Comparison of ENCODE assay signal across 8 cellular contexts in the genomic region with DNA sequence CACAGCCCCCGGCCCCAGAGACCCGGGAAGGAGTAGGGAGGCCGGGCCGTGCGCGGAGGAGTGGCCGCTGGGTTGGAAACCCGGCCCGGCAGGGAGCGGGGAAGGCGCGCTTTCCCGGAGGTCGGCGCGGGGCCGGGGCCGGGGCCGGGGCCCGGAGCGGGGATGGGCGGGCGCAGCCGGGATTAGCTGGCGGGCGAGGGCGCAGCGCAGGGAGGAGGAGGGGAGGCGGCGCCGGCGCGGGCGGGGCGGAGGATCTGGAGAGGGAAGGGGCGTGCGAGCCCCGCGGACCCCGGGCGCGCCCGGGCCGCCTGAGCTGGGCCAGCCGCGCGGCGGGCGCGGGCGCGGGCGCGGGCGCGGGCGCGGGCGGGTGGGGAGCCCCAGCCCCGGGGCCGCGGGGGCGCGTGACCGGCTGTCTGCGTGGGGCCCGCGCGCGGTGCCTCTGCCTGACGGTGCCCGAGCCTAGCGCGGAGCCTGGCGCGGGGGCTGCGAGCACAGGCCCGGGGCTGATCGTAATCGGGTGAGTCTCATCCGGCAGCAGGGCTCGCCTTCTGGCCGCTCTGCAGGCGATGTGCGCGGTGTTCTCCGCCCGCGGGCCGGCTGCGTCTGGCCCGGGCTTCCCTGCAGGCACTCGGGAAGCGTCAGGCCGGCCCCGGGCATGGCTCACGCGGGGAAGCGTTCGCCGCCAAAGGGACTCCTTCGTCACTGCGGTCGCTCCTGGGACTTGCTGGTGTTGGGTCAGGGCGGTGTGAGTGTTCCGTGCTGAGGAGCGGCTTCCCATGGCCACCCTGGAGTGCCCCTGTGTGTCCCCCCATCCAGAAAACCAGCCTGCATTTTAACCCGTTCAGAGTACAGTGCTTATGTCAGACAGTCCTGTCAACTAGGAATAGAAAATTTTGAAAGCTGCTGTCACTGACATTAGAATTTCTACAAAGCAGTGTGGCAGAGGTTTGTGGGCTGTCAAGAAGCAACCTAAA. TPM values are rescaled to one million over a fixed set of nuclear protein-coding genes. Genes with fewer than 3 reads are reported as not detected.
DNase-seq lines count a peak whose midpoint lies in the region; ATAC-seq and TF ChIP-seq lines count a peak whose summit lies in the region.

No MANE protein-coding gene starts in this region.

- TF ChIP-seq EP300 in Ishikawa (IDR thresholded peaks at IDR 0.05; ENCODE audit: borderline replicate concordance): no peak

- H3K36me3 Mint-ChIP-seq in activated naive CD8-positive, alpha-beta T cell treated with anti-CD3 and anti-CD28 coated beads, Interleukin-2, amount 50 U/mL, for 24 hours (ENCODE audit: low read depth): no peaks in the 10 kb centered on the region
- no peaks in the 10 kb centered on the region for H3K36me3 Mint-ChIP-seq in osteocyte (ENCODE audit: unreplicated experiment)

- H3K27ac ChIP-seq in heart left ventricle: peak overlapping the region; percentile 37 to 86 (median 77)

- H3K27me3 Mint-ChIP-seq in activated naive CD8-positive, alpha-beta T cell treated with anti-CD3 and anti-CD28 coated beads, Interleukin-2, amount 50 U/mL, for 24 hours: peaks cover 40% of the 10 kb centered on the region
- H3K27me3 Mint-ChIP-seq in osteocyte (ENCODE audit: unreplicated experiment): peaks cover 8% of the 10 kb centered on the region

- no peaks in the 10 kb centered on the region for H3K9me3 ChIP-seq in heart left ventricle

- no peak for TF ChIP-seq RAD21 in Ishikawa (IDR thresholded peaks at IDR 0.05; ENCODE audit: low read depth)

- H3K4me1 Mint-ChIP-seq in activated naive CD8-positive, alpha-beta T cell treated with anti-CD3 and anti-CD28 coated beads, Interleukin-2, amount 50 U/mL, for 24 hours: peaks cover 9% of the 10 kb centered on the region
- H3K4me1 Mint-ChIP-seq in osteocyte (ENCODE audit: unreplicated experiment): peaks cover 12% of the 10 kb centered on the region

- H3K4me3 Mint-ChIP-seq in activated naive CD8-positive, alpha-beta T cell treated with anti-CD3 and anti-CD28 coated beads, Interleukin-2, amount 50 U/mL, for 24 hours: peak overlapping the region; percentile 72
- H3K4me3 Mint-ChIP-seq in osteocyte (ENCODE audit: unreplicated experiment): peak overlapping the region; percentile 81

- DNase-seq in EH (ENCODE audit: low read depth) (peak; percentile 41), heart left ventricle (peak; percentile 65 to 78 (median 71)), osteocyte (ENCODE audit: extremely low spot score, unreplicated experiment) (no peak), RPMI8226 (no peak), SKM-1 treated with dmso at 0.1 percent for 144 hours (lab: John Stamatoyannopoulos, UW; ENCODE audit: unreplicated experiment) (no peak)
- peak; percentile 16 for DNase-seq in activated naive CD8-positive, alpha-beta T cell treated with anti-CD3 and anti-CD28 coated beads, Interleukin-2, amount 50 U/mL, for 24 hours

- intact Hi-C loops in heart left ventricle (cut with DNase I): loop anchor here in 3 of 10 donors (5.0 to 10.0 kb wide), 3 partner anchors 47 to 440 kb away; a partner anchor contains a TSS

- no peaks in the 10 kb centered on the region for H3K36me3 ChIP-seq in heart left ventricle

- no peak overlapping the region for H3K27ac Mint-ChIP-seq in activated naive CD8-positive, alpha-beta T cell treated with anti-CD3 and anti-CD28 coated beads, Interleukin-2, amount 50 U/mL, for 24 hours
- peak overlapping the region; percentile 56 for H3K27ac Mint-ChIP-seq in osteocyte (ENCODE audit: unreplicated experiment)

- TF ChIP-seq POLR2A in heart left ventricle (IDR thresholded peaks at IDR 0.05): no peak

- WGBS in heart left ventricle, 4 donors: 0 to 1% (median 0%) methylated on average over 7 to 107 of the region's 108 CpGs

- peaks cover 0 to 24% (median 8%) of the 10 kb centered on the region in 12 donors for H3K4me1 ChIP-seq in heart left ventricle

- peak overlapping the region; percentile 45 to 81 (median 62) for H3K4me3 ChIP-seq in heart left ventricle

- H3K27me3 ChIP-seq in heart left ventricle: peaks cover 0 to 24% (median 0%) of the 10 kb centered on the region in 9 donors

- no peak for TF ChIP-seq CTCF in heart left ventricle (IDR thresholded peaks at IDR 0.05)
- no peak for TF ChIP-seq CTCF in osteocyte (IDR thresholded peaks at IDR 0.05)

- no peaks in the 10 kb centered on the region for H3K9me3 Mint-ChIP-seq in activated naive CD8-positive, alpha-beta T cell treated with anti-CD3 and anti-CD28 coated beads, Interleukin-2, amount 50 U/mL, for 24 hours
- no peaks in the 10 kb centered on the region for H3K9me3 Mint-ChIP-seq in osteocyte (ENCODE audit: unreplicated experiment)

- ATAC-seq in GM21423 (IDR thresholded peaks at IDR 0.05; ENCODE audit: unreplicated experiment) (peak; percentile 34), heart left ventricle (peak; percentile 40 to 86 (median 78))
- peak; percentile 55 for ATAC-seq in activated naive CD8-positive, alpha-beta T cell treated with anti-CD3 and anti-CD28 coated beads, Interleukin-2, amount 50 U/mL, for 24 hours

TF ChIP-seq in Ishikawa, 13 proteins besides CTCF, POLR2A, EP300 and RAD21:
- TF ChIP-seq CEBPB (IDR thresholded peaks at IDR 0.05) (no peak), ZBTB7A (IDR thresholded peaks at IDR 0.05; ENCODE audit: low read depth) (peak; percentile 65; the same call in 1 of the 2 replicates), YY1 (IDR thresholded peaks at IDR 0.05; ENCODE audit: low read depth) (no peak), EGR1 (IDR thresholded peaks at IDR 0.05) (no peak), TCF12 (IDR thresholded peaks at IDR 0.05; ENCODE audit: low read depth) (no peak)
- TF ChIP-seq, protein P1, sequence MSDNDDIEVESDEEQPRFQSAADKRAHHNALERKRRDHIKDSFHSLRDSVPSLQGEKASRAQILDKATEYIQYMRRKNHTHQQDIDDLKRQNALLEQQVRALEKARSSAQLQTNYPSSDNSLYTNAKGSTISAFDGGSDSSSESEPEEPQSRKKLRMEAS (IDR thresholded peaks at IDR 0.05): no peak; the same call in none of the 2 replicates
- TF ChIP-seq, protein P2, sequence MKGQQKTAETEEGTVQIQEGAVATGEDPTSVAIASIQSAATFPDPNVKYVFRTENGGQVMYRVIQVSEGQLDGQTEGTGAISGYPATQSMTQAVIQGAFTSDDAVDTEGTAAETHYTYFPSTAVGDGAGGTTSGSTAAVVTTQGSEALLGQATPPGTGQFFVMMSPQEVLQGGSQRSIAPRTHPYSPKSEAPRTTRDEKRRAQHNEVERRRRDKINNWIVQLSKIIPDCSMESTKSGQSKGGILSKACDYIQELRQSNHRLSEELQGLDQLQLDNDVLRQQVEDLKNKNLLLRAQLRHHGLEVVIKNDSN (IDR thresholded peaks at IDR 0.05): no peak
- TF ChIP-seq, protein P3, sequence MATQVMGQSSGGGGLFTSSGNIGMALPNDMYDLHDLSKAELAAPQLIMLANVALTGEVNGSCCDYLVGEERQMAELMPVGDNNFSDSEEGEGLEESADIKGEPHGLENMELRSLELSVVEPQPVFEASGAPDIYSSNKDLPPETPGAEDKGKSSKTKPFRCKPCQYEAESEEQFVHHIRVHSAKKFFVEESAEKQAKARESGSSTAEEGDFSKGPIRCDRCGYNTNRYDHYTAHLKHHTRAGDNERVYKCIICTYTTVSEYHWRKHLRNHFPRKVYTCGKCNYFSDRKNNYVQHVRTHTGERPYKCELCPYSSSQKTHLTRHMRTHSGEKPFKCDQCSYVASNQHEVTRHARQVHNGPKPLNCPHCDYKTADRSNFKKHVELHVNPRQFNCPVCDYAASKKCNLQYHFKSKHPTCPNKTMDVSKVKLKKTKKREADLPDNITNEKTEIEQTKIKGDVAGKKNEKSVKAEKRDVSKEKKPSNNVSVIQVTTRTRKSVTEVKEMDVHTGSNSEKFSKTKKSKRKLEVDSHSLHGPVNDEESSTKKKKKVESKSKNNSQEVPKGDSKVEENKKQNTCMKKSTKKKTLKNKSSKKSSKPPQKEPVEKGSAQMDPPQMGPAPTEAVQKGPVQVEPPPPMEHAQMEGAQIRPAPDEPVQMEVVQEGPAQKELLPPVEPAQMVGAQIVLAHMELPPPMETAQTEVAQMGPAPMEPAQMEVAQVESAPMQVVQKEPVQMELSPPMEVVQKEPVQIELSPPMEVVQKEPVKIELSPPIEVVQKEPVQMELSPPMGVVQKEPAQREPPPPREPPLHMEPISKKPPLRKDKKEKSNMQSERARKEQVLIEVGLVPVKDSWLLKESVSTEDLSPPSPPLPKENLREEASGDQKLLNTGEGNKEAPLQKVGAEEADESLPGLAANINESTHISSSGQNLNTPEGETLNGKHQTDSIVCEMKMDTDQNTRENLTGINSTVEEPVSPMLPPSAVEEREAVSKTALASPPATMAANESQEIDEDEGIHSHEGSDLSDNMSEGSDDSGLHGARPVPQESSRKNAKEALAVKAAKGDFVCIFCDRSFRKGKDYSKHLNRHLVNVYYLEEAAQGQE (IDR thresholded peaks at IDR 0.05; ENCODE audit: low read depth): no peak

RNA-seq across cellular contexts. Expression of a gene that starts 40.4 kb away (rescaled TPM):
- total RNA-seq in heart left ventricle (10 to 100 TPM in 2 of 9 donors, 1 to 10 TPM in 7; 6.5 to 13.0 (median 8.6) TPM), osteocyte (2.0 and 2.3 TPM in 2 replicates)
- 1 to 10 TPM; 1.6 to 2.2 TPM for polyA plus RNA-seq in heart left ventricle

RNA-seq across cellular contexts. Expression of a gene that starts 46.5 kb away (rescaled TPM):
- 10 to 100 TPM; 15.8 to 44.6 (median 28.6) TPM for total RNA-seq in heart left ventricle
- 10 to 100 TPM; 14.4 to 17.3 TPM for polyA plus RNA-seq in heart left ventricle
- total RNA-seq in osteocyte: 14.1 and 14.4 TPM in 2 replicates

Comparison
In these comparisons a context has a peak if more than half of its experiments do, and no peak if none do; other contexts are left out.
1. DNase-seq: peak in EH (single experiment), activated naive CD8-positive, alpha-beta T cell treated with anti-CD3 and anti-CD28 coated beads, Interleukin-2, amount 50 U/mL, for 24 hours (single experiment) and heart left ventricle (5 of 5); none in osteocyte (single experiment), RPMI8226 (single experiment) and SKM-1 treated with dmso at 0.1 percent for 144 hours (single experiment).
2. Peak in every context shown above with its lines, with median percentiles within 50 percentile points of each other: ATAC-seq.